Comparison of ENCODE assay signal across 8 cellular contexts in the genomic region with DNA sequence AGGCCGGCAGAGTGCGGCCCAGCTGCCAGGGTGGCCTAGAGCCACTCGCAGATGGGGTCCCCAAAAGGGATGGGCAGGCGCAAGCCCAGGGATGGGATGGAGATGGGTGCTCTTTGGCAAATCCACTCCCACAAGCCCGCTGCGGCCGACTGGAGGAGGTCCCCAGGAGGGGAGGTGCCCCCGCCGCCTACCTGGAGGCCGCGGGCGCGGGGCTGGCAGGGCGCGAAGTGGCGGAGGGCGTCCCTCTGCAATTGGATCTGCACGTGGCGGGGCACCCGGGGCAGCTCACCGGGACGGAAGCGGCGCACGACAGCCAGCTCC. TPM values are rescaled to one million over a fixed set of nuclear protein-coding genes. Genes with fewer than 3 reads are reported as not detected.
DNase-seq lines count a peak whose midpoint lies in the region; ATAC-seq, FAIRE-seq and TF ChIP-seq lines count a peak whose summit lies in the region.

No MANE protein-coding gene starts in this region.

- no peaks in the 10 kb centered on the region for H3K9me1 ChIP-seq in K562 (ENCODE audit: control insufficient read depth, insufficient read depth, low read length)

- no peak for TF ChIP-seq EP300 in K562 (IDR thresholded peaks at IDR 0.05; ENCODE audit: low read length)

- TF ChIP-seq RAD21 in K562 (CRISPR knock-in tag; conservative IDR thresholded peaks at IDR 0.05 in 1 of 2, IDR thresholded peaks at IDR 0.05 in 1 of 2) = no peak

- no peak for FAIRE-seq in K562 (lab: Jason Lieb, UNC)

- H3K36me3 ChIP-seq in K562 (ENCODE audit: control insufficient read depth, insufficient read depth, low read length) (peaks cover 20% of the 10 kb centered on the region; the same call in 2 of the 3 replicates), lung (ENCODE audit: control insufficient read depth in 2 of 2, insufficient read depth in 2 of 2, low read length in 2 of 2) (peaks cover 0 to 6% of the 10 kb centered on the region in 2 donors), vagina (no peaks in the 10 kb centered on the region)

- peak; percentile 83 for TF ChIP-seq POLR2A in K562 (conservative IDR thresholded peaks at IDR 0.05)
- TF ChIP-seq POLR2A in vagina (IDR thresholded peaks at IDR 0.05) = peak in 1 of 2 donors; percentile 88

- CTCF ChIA-PET in K562 (lab: Yijun Ruan, JAX; ENCODE audit: low intra/inter-chr PET ratio) = interaction anchor here (1.0 to 5.9 kb wide), 4 partner anchors 36 to 233 kb away, joined by 3 to 58 read pairs (median 30); no protein-coding TSS in a partner anchor

- ATAC-seq in GM19372 (IDR thresholded peaks at IDR 0.05; ENCODE audit: low read depth, unreplicated experiment) (peak; percentile 10), HG03520 (IDR thresholded peaks at IDR 0.05; ENCODE audit: unreplicated experiment) (peak; percentile 7), K562 (peak; percentile 9), lung (ENCODE audit: insufficient read depth, low FRiP score) (peak; percentile 2)

- POLR2A ChIA-PET in K562 (lab: Yijun Ruan, JAX) = interaction anchor here (0.5 to 2.8 kb wide), 10 partner anchors 9 to 439 kb away, joined by 3 to 29 read pairs (median 6); partner anchors contain the start of genes ACIN1, C14orf119, HOMEZ and PABPN1

- no peaks in the 10 kb centered on the region for H4K20me1 ChIP-seq in K562 (replicated peaks; ENCODE audit: control insufficient read depth, insufficient read depth, low read length)

- peak overlapping the region; percentile 79 to 95 for H3K9ac ChIP-seq in K562 (ENCODE audit: insufficient read depth in 1 of 2, low read depth in 2 of 2, low read length in 2 of 2)

- H3K27ac ChIP-seq in K562 (ENCODE audit: extremely low read depth, low read depth, low read length) (peak overlapping the region; percentile 90), lung (ENCODE audit: low read depth in 1 of 2, low read length in 1 of 2) (peak overlapping the region; percentile 97 to 98), vagina (peak overlapping the region; percentile 97)

- in situ Hi-C loops in K562 (cut with MboI) = no loop called here

- DNase-seq in AG10803 (ENCODE audit: low read depth) = no peak
- no peak for DNase-seq in K562 (ENCODE audit: extremely low read depth in 1 of 4, low spot score in 3 of 4)
- no peak for DNase-seq in lung (ENCODE audit: low spot score)
- no peak for DNase-seq in vagina (ENCODE audit: extremely low spot score in 2 of 2)
- no peak for DNase-seq in SHP77 treated with DMSO at 0.1 percent for 48 hours (lab: John Stamatoyannopoulos, UW)
- no peak for DNase-seq in NAMALWA (ENCODE audit: low spot score)

- H3K27me3 ChIP-seq in K562 (ENCODE audit: control insufficient read depth in 2 of 2, insufficient read depth in 2 of 2, low read length in 2 of 2) (no peaks in the 10 kb centered on the region), lung (ENCODE audit: control insufficient read depth, insufficient read depth) (no peaks in the 10 kb centered on the region), vagina (no peaks in the 10 kb centered on the region)

- H3K4me3 ChIP-seq in AG10803 (ENCODE audit: low read length) (peak overlapping the region; percentile 74), K562 (peak overlapping the region; percentile 67), lung (peak overlapping the region; percentile 58), vagina (peak overlapping the region; percentile 71 to 73)

- H2AFZ ChIP-seq in K562 (ENCODE audit: low read depth, low read length) = peak overlapping the region; percentile 93

- no TSS peak for BruUV-seq in K562 (replicated peaks; lab: Mats Ljungman, UMichigan)

- under 1% methylated on average over 21 of the region's 25 CpGs for WGBS in K562 (ENCODE audit: insufficient coverage, low coverage, missing lambda C conversion rate)
- 0 to 1% methylated on average over 22 to 25 of the region's 25 CpGs for WGBS in lung, 2 donors

- H3K9me3 ChIP-seq in K562 (replicated peaks; ENCODE audit: control insufficient read depth, insufficient read depth, low read depth, low read length) = no peaks in the 10 kb centered on the region
- no peaks in the 10 kb centered on the region for H3K9me3 ChIP-seq in lung (ENCODE audit: control insufficient read depth in 2 of 2, insufficient read depth in 1 of 2, low read length in 1 of 2)
- no peaks in the 10 kb centered on the region for H3K9me3 ChIP-seq in vagina

- H3K79me2 ChIP-seq in K562 (ENCODE audit: control insufficient read depth, insufficient read depth, low read length) = peaks cover 24% of the 10 kb centered on the region

- intact Hi-C loops in K562 (cut with micrococcal nuclease) = loop anchor here (2.0 to 5.0 kb wide), 3 partner anchors 15 to 180 kb away; partner anchors contain the start of gene HOMEZ
- intact Hi-C loops in vagina (cut with DNase I) = no loop called here

- TF ChIP-seq CTCF in AG10803 (conservative IDR thresholded peaks at IDR 0.05; ENCODE audit: low read length) (no peak), K562 (IDR thresholded peaks at IDR 0.05 in 2 of 3, conservative IDR thresholded peaks at IDR 0.05 in 1 of 3; ENCODE audit: insufficient read depth in 2 of 3, low read depth in 1 of 3, low read length in 3 of 3) (no peak), lung (IDR thresholded peaks at IDR 0.05; ENCODE audit: control extremely low read depth, extremely low read depth) (no peak), vagina (IDR thresholded peaks at IDR 0.05) (peak in 1 of 3 experiments; percentile 14)

- H3K4me2 ChIP-seq in K562 (ENCODE audit: insufficient read depth, low read length) = peak overlapping the region; percentile 96

- H3K4me1 ChIP-seq in K562 (replicated peaks in 1 of 2; ENCODE audit: control insufficient read depth in 2 of 2, insufficient read depth in 2 of 2, low read length in 2 of 2) (peaks cover 22 to 31% of the 10 kb centered on the region in 2 experiments), lung (ENCODE audit: control insufficient read depth in 2 of 2, insufficient read depth in 2 of 2, low read length in 2 of 2) (peaks cover 2 to 7% of the 10 kb centered on the region in 2 donors), vagina (peaks cover 41% of the 10 kb centered on the region)

RNA-seq across cellular contexts. Expression of gene PPP1R3E, which starts 0.7 kb away (rescaled TPM):
- total RNA-seq in K562 (2011; cell fraction: chromatin; rRNA removed; ENCODE audit: low replicate concordance) = 49.7 and 58.2 TPM in 2 replicates
- 37.2 and 38.4 TPM in 2 replicates for total RNA-seq in K562 (2011; cell fraction: nucleolus; rRNA removed)
- total RNA-seq in K562 (2011; cell fraction: nucleoplasm; rRNA removed) = 66.3 and 102 TPM in 2 replicates
- 2.8 and 3.2 TPM in 2 replicates for total RNA-seq in K562 (2014; rRNA removed)
- 7.1 and 8.4 TPM in 2 replicates for total RNA-seq in K562 (2014; rRNA removed; fragmentation: Illumina TruSeq; extraction: Trizol)
- 7.2 and 8.5 TPM in 2 replicates for total RNA-seq in K562 (2015; rRNA removed; fragmentation: Illumina TruSeq; extraction: Trizol)
- 7.3 and 7.6 TPM in 2 replicates for total RNA-seq in K562 (2021)
- 18.4 and 26.2 TPM in 2 replicates for polyA plus RNA-seq in K562 (2011; rRNA removed)
- 8.7 and 19.6 TPM in 2 replicates for polyA plus RNA-seq in K562 (2011; cell fraction: cytosol; rRNA removed)
- polyA plus RNA-seq in K562 (2011; cell fraction: nucleus; rRNA removed) = 94.0 and 103 TPM in 2 replicates
- polyA plus RNA-seq in K562 (2012) = 11.7 and 31.6 TPM in 2 replicates
- polyA plus RNA-seq in K562 (2014; fragmentation: Illumina TruSeq; extraction: Trizol) = 11.5 and 13.4 TPM in 2 replicates
- 1 to 10 TPM; 3.4 to 3.9 TPM for polyA plus RNA-seq in K562 (2014; fragmentation: Nextera tagmentation; extraction: Ambion mirVana)
- polyA plus RNA-seq in K562 (2014; rRNA removed) = 12.9 and 18.5 TPM in 2 replicates
- 10.7 and 11.8 TPM in 2 replicates for polyA minus RNA-seq in K562 (2011; rRNA and poly(A)+ RNA removed)
- polyA minus RNA-seq in K562 (2011; cell fraction: cytosol; rRNA and poly(A)+ RNA removed) = 2.5 and 4.6 TPM in 2 replicates
- polyA minus RNA-seq in K562 (2011; cell fraction: nucleus; rRNA and poly(A)+ RNA removed) = 12.1 and 20.7 TPM in 2 replicates
- 10 to 100 TPM in 1 of 2 donors, 1 to 10 TPM in 1; 7.5 to 14.5 TPM for total RNA-seq in lung
- 10 to 100 TPM in 1 of 2 donors, 1 to 10 TPM in 1; 7.1 to 16.4 TPM for polyA plus RNA-seq in lung
- total RNA-seq in vagina = 8.6 TPM

RNA-seq across cellular contexts. Expression of gene BCL2L2, which starts 4.7 kb away (rescaled TPM):
- total RNA-seq in K562 (2011; cell fraction: chromatin; rRNA removed; ENCODE audit: low replicate concordance) = 36.5 and 38.0 TPM in 2 replicates
- 23.0 and 25.2 TPM in 2 replicates for total RNA-seq in K562 (2011; cell fraction: nucleolus; rRNA removed)
- 51.9 and 92.5 TPM in 2 replicates for total RNA-seq in K562 (2011; cell fraction: nucleoplasm; rRNA removed)
- total RNA-seq in K562 (2014; rRNA removed) = 15.3 and 17.8 TPM in 2 replicates
- 13.4 and 14.8 TPM in 2 replicates for total RNA-seq in K562 (2014; rRNA removed; fragmentation: Illumina TruSeq; extraction: Trizol)
- total RNA-seq in K562 (2015; rRNA removed; fragmentation: Illumina TruSeq; extraction: Trizol) = 12.2 and 12.8 TPM in 2 replicates
- 13.0 and 18.7 TPM in 2 replicates for total RNA-seq in K562 (2021)
- polyA plus RNA-seq in K562 (2011; rRNA removed) = 21.0 TPM in 2 replicates
- 11.9 and 21.1 TPM in 2 replicates for polyA plus RNA-seq in K562 (2011; cell fraction: cytosol; rRNA removed)
- polyA plus RNA-seq in K562 (2011; cell fraction: nucleus; rRNA removed) = 30.9 and 38.7 TPM in 2 replicates
- 17.8 and 30.3 TPM in 2 replicates for polyA plus RNA-seq in K562 (2012)
- polyA plus RNA-seq in K562 (2014; fragmentation: Illumina TruSeq; extraction: Trizol) = 14.7 and 17.2 TPM in 2 replicates
- 1 to 10 TPM; 2.6 to 3.2 TPM for polyA plus RNA-seq in K562 (2014; fragmentation: Nextera tagmentation; extraction: Ambion mirVana)
- 31.1 and 32.5 TPM in 2 replicates for polyA plus RNA-seq in K562 (2014; rRNA removed)
- 15.0 and 16.7 TPM in 2 replicates for polyA minus RNA-seq in K562 (2011; rRNA and poly(A)+ RNA removed)
- 4.6 and 6.2 TPM in 2 replicates for polyA minus RNA-seq in K562 (2011; cell fraction: cytosol; rRNA and poly(A)+ RNA removed)
- 12.1 and 17.8 TPM in 2 replicates for polyA minus RNA-seq in K562 (2011; cell fraction: nucleus; rRNA and poly(A)+ RNA removed)
- total RNA-seq in lung = 10 to 100 TPM; 20.8 to 52.8 TPM
- polyA plus RNA-seq in lung = 10 to 100 TPM; 31.0 to 48.6 TPM
- total RNA-seq in vagina = 31.7 TPM

RNA-seq across cellular contexts. Expression of gene HOMEZ, which starts 16.0 kb away (rescaled TPM):
- total RNA-seq in K562 (2011; cell fraction: chromatin; rRNA removed; ENCODE audit: low replicate concordance) = 17.6 and 26.7 TPM in 2 replicates
- total RNA-seq in K562 (2011; cell fraction: nucleolus; rRNA removed) = 25.9 and 26.3 TPM in 2 replicates
- 21.2 and 22.2 TPM in 2 replicates for total RNA-seq in K562 (2011; cell fraction: nucleoplasm; rRNA removed)
- total RNA-seq in K562 (2014; rRNA removed) (14.4 and 15.1 TPM in 2 replicates), K562 (2014; rRNA removed; fragmentation: Illumina TruSeq; extraction: Trizol) (15.1 and 16.5 TPM in 2 replicates), K562 (2015; rRNA removed; fragmentation: Illumina TruSeq; extraction: Trizol) (17.8 and 18.2 TPM in 2 replicates), K562 (2021) (20.6 and 23.1 TPM in 2 replicates), lung (10 to 100 TPM in 1 of 2 donors, 1 to 10 TPM in 1; 6.1 to 13.4 TPM), vagina (13.5 TPM)
- polyA plus RNA-seq in K562 (2011; rRNA removed) (30.2 and 32.0 TPM in 2 replicates), K562 (2014; fragmentation: Illumina TruSeq; extraction: Trizol) (26.9 and 29.0 TPM in 2 replicates), K562 (2014; fragmentation: Nextera tagmentation; extraction: Ambion mirVana) (1 to 10 TPM; 3.0 to 5.3 TPM), K562 (2014; rRNA removed) (16.9 and 20.0 TPM in 2 replicates), lung (1 to 10 TPM; 6.9 to 9.8 TPM)
- polyA plus RNA-seq in K562 (2011; cell fraction: cytosol; rRNA removed) = 37.2 and 43.0 TPM in 2 replicates
- 20.4 and 31.3 TPM in 2 replicates for polyA plus RNA-seq in K562 (2011; cell fraction: nucleus; rRNA removed)
- polyA plus RNA-seq in K562 (2012) = 15.7 and 20.4 TPM in 2 replicates
- polyA minus RNA-seq in K562 (2011; rRNA and poly(A)+ RNA removed) = 30.3 and 37.7 TPM in 2 replicates
- 13.6 and 22.8 TPM in 2 replicates for polyA minus RNA-seq in K562 (2011; cell fraction: cytosol; rRNA and poly(A)+ RNA removed)
- polyA minus RNA-seq in K562 (2011; cell fraction: nucleus; rRNA and poly(A)+ RNA removed) = 8.5 and 15.3 TPM in 2 replicates

RNA-seq across cellular contexts. Expression of gene PABPN1, which starts 19.3 kb away (rescaled TPM):
- 516 and 682 TPM in 2 replicates for total RNA-seq in K562 (2011; cell fraction: chromatin; rRNA removed; ENCODE audit: low replicate concordance)
- 349 and 369 TPM in 2 replicates for total RNA-seq in K562 (2011; cell fraction: nucleolus; rRNA removed)
- 339 and 341 TPM in 2 replicates for total RNA-seq in K562 (2011; cell fraction: nucleoplasm; rRNA removed)
- total RNA-seq in K562 (2014; rRNA removed) (84.5 and 139 TPM in 2 replicates), K562 (2014; rRNA removed; fragmentation: Illumina TruSeq; extraction: Trizol) (81.6 and 93.2 TPM in 2 replicates), K562 (2015; rRNA removed; fragmentation: Illumina TruSeq; extraction: Trizol) (175 and 178 TPM in 2 replicates), K562 (2021) (192 and 215 TPM in 2 replicates), lung (100 to 1,000 TPM in 1 of 2 donors, 10 to 100 TPM in 1; 66.0 to 116 TPM), vagina (66.0 TPM)
- polyA plus RNA-seq in K562 (2011; rRNA removed) (388 and 435 TPM in 2 replicates), K562 (2014; fragmentation: Illumina TruSeq; extraction: Trizol) (226 and 292 TPM in 2 replicates), K562 (2014; fragmentation: Nextera tagmentation; extraction: Ambion mirVana) (10 to 100 TPM; 32.6 to 34.4 TPM), K562 (2014; rRNA removed) (194 and 243 TPM in 2 replicates), lung (100 to 1,000 TPM in 1 of 2 donors, 10 to 100 TPM in 1; 88.8 to 183 TPM)
- 216 and 274 TPM in 2 replicates for polyA plus RNA-seq in K562 (2011; cell fraction: cytosol; rRNA removed)
- 975 and 1,426 TPM in 2 replicates for polyA plus RNA-seq in K562 (2011; cell fraction: nucleus; rRNA removed)
- polyA plus RNA-seq in K562 (2012) = 169 and 185 TPM in 2 replicates
- polyA minus RNA-seq in K562 (2011; rRNA and poly(A)+ RNA removed) = 142 and 145 TPM in 2 replicates
- 47.2 and 52.1 TPM in 2 replicates for polyA minus RNA-seq in K562 (2011; cell fraction: cytosol; rRNA and poly(A)+ RNA removed)
- polyA minus RNA-seq in K562 (2011; cell fraction: nucleus; rRNA and poly(A)+ RNA removed) = 62.1 and 99.2 TPM in 2 replicates

RNA-seq across cellular contexts. Expression of gene SLC22A17, which starts 50.8 kb away (rescaled TPM):
- 0.48 and 1.3 TPM in 2 replicates for total RNA-seq in K562 (2011; cell fraction: chromatin; rRNA removed; ENCODE audit: low replicate concordance)
- total RNA-seq in K562 (2011; cell fraction: nucleolus; rRNA removed) = 0.50 and 1.1 TPM in 2 replicates
- total RNA-seq in K562 (2011; cell fraction: nucleoplasm; rRNA removed) = 0.37 and 0.53 TPM in 2 replicates
- total RNA-seq in K562 (2014; rRNA removed) (0.09 and 0.12 TPM in 2 replicates), K562 (2014; rRNA removed; fragmentation: Illumina TruSeq; extraction: Trizol) (not detected in 2 replicates), K562 (2015; rRNA removed; fragmentation: Illumina TruSeq; extraction: Trizol) (not detected in 2 replicates), K562 (2021) (0.18 TPM in 1 of 2 replicates, not detected in the other), lung (10 to 100 TPM; 13.4 to 27.3 TPM), vagina (37.8 TPM)
- polyA plus RNA-seq in K562 (2011; rRNA removed) (0.19 TPM in 1 of 2 replicates, not detected in the other), K562 (2014; fragmentation: Illumina TruSeq; extraction: Trizol) (0.06 and 0.07 TPM in 2 replicates), K562 (2014; fragmentation: Nextera tagmentation; extraction: Ambion mirVana) (not detected), K562 (2014; rRNA removed) (0.04 TPM in 1 of 2 replicates, not detected in the other), lung (1 to 10 TPM; 5.4 to 6.0 TPM)
- polyA plus RNA-seq in K562 (2011; cell fraction: cytosol; rRNA removed) = 0.24 TPM in 1 of 2 replicates, not detected in the other
- polyA plus RNA-seq in K562 (2011; cell fraction: nucleus; rRNA removed) = 0.72 and 1.4 TPM in 2 replicates
- 0.14 and 0.36 TPM in 2 replicates for polyA plus RNA-seq in K562 (2012)
- not detected in 2 replicates for polyA minus RNA-seq in K562 (2011; rRNA and poly(A)+ RNA removed)
- not detected in 2 replicates for polyA minus RNA-seq in K562 (2011; cell fraction: cytosol; rRNA and poly(A)+ RNA removed)
- polyA minus RNA-seq in K562 (2011; cell fraction: nucleus; rRNA and poly(A)+ RNA removed) = not detected in 2 replicates
